ENCODE assay signal across 10 cellular contexts in the genomic region with DNA sequence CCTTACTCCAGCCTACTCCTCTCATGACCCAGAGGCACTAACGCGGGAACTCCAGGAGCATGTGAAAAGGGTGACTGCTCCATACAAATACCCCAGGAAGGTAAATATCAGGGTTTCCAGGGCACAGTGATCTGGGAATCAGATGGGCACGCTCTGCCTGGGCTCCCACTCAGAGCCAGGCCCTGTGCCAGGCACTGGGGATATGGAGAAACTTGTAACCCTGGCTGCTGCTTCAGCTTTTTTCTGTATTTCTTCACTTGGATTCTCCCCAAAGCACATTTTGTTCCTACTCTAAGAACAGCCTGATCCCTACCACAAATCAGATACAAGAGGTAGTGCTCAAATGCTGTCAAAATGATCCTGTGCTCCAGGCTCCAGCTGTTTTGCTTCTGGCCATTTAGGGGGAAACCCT. TPM values are rescaled to one million over a fixed set of nuclear protein-coding genes. Genes with fewer than 3 reads are reported as not detected.
DNase-seq lines count a peak whose midpoint lies in the region; ATAC-seq and TF ChIP-seq lines count a peak whose summit lies in the region.
"Not testable (repeated sequence)": the region's sequence is repeated elsewhere in the genome, so short reads cannot be mapped to it uniquely, and the experiment has no call there.
"Had no signal": no experiment of that assay in that cellular context is flagged by ENCODE, and none has a peak within 500 bp of the region (broad histone marks: within the 10 kb centered on the region; RNA-seq: fewer than 3 reads in every experiment).

No MANE protein-coding gene starts in this region.

- not testable (repeated sequence) for H3K36me3 Mint-ChIP-seq in nephron (ENCODE audit: low read depth)

- TF ChIP-seq EP300 in esophagus muscularis mucosa (IDR thresholded peaks at IDR 0.05), result peak; percentile 42

- not testable (repeated sequence) for H3K27me3 Mint-ChIP-seq in nephron (ENCODE audit: low read depth)

- peak overlapping the region; percentile 94 to 99 (median 95) for H3K27ac Mint-ChIP-seq in nephron

- H3K4me3 Mint-ChIP-seq in nephron, result peak overlapping the region in 1 of 3 experiments; percentile 19

- peaks cover 27% of the 10 kb centered on the region for H3K4me1 Mint-ChIP-seq in nephron

- not testable (repeated sequence) for H3K4me1 ChIP-seq in ascending aorta, left lung, thyroid gland
- H3K4me1 ChIP-seq in esophagus muscularis mucosa (peaks cover 0 to 33% (median 13%) of the 10 kb centered on the region in 4 donors), heart right ventricle (peaks cover 0 to 11% (median 0%) of the 10 kb centered on the region in 9 donors)

- ATAC-seq in heart right ventricle (peak; percentile 47 to 91 (median 77)), left lung (peak; percentile 67), sciatic nerve (peak; percentile 79)

- not testable (repeated sequence) for H3K4me3 ChIP-seq in ascending aorta; esophagus muscularis mucosa; heart right ventricle; left lung; thyroid gland (replicated peaks in 1 of 3)

- intact Hi-C loops in ascending aorta (cut with DNase I); esophagus muscularis mucosa (cut with DNase I); left lung (cut with DNase I); sciatic nerve (cut with DNase I); thyroid gland (cut with DNase I): not testable (repeated sequence)
- intact Hi-C loops in heart right ventricle (cut with DNase I), result loop anchor here in 1 of 10 donors (10.0 kb wide), 1 partner anchor 145 kb away; no protein-coding TSS in a partner anchor

- not testable (repeated sequence) for H3K27me3 ChIP-seq in ascending aorta, esophagus muscularis mucosa, heart right ventricle, left lung, thyroid gland

- not testable (repeated sequence) for H3K36me3 ChIP-seq in ascending aorta, esophagus muscularis mucosa, heart right ventricle, left lung, thyroid gland

- H3K9me3 Mint-ChIP-seq in nephron, result not testable (repeated sequence)

- WGBS in esophagus muscularis mucosa, result 21% methylated on average over 3 of the region's 3 CpGs
- WGBS in heart right ventricle, 2 donors, result 30 to 36% methylated on average over 3 of the region's 3 CpGs
- WGBS in thyroid gland, 2 donors, result 39 to 64% methylated on average over 3 of the region's 3 CpGs

- not testable (repeated sequence) for H3K9me3 ChIP-seq in ascending aorta, esophagus muscularis mucosa, heart right ventricle, left lung, thyroid gland

- DNase-seq in ascending aorta (ENCODE audit: low spot score in 2 of 2) (peak; percentile 21 to 79), thyroid gland (peak; percentile 44 to 51)
- DNase-seq in esophagus muscularis mucosa (ENCODE audit: extremely low spot score); heart right ventricle; left lung; sciatic nerve (ENCODE audit: low spot score): not testable (repeated sequence)

- TF ChIP-seq CTCF in ascending aorta (IDR thresholded peaks at IDR 0.05); esophagus muscularis mucosa (IDR thresholded peaks at IDR 0.05); heart right ventricle (IDR thresholded peaks at IDR 0.05); left lung (IDR thresholded peaks at IDR 0.05); nephron (IDR thresholded peaks at IDR 0.05; ENCODE audit: unreplicated experiment in 3 of 3); thyroid gland (IDR thresholded peaks at IDR 0.05): not testable (repeated sequence)

- not testable (repeated sequence) for TF ChIP-seq POLR2A in esophagus muscularis mucosa (IDR thresholded peaks at IDR 0.05; ENCODE audit: low read depth); thyroid gland (IDR thresholded peaks at IDR 0.05)

- H3K27ac ChIP-seq in ascending aorta, result peak overlapping the region; percentile 63 to 64
- peak overlapping the region; percentile 68 to 77 (median 74) for H3K27ac ChIP-seq in esophagus muscularis mucosa (replicated peaks in 1 of 4)
- peak overlapping the region in 2 of 10 donors; percentile 22 to 30 for H3K27ac ChIP-seq in heart right ventricle
- not testable (repeated sequence) for H3K27ac ChIP-seq in left lung
- peak overlapping the region in 1 of 3 donors; percentile 80 for H3K27ac ChIP-seq in thyroid gland

RNA-seq across cellular contexts. Expression of a gene that starts 11.5 kb away (rescaled TPM):
- total RNA-seq in ascending aorta (not detected), esophagus muscularis mucosa (1 to 10 TPM in 1 of 4 donors, not detected in 3; 1.3 TPM), heart right ventricle (not detected), left lung (not detected), sciatic nerve (not detected), thyroid gland (under 1 TPM in 2 of 4 donors, not detected in 2; 0.20 to 0.56 TPM)
- polyA plus RNA-seq in heart right ventricle, result not detected
- total RNA-seq: Caco-2; CD4-positive, CD25-positive, alpha-beta regulatory T cell; PC-9 had no signal
- polyA plus RNA-seq: CD4-positive, CD25-positive, alpha-beta regulatory T cell had no signal

RNA-seq across cellular contexts. Expression of a gene that starts 30.5 kb away (rescaled TPM):
- total RNA-seq in ascending aorta, result not detected
- total RNA-seq in esophagus muscularis mucosa, result 1 to 10 TPM; 1.6 to 6.1 (median 3.7) TPM
- total RNA-seq in heart right ventricle, result 10 to 100 TPM in 2 of 10 donors, 1 to 10 TPM in 4, under 1 TPM in 4; 0.57 to 16.5 (median 1.5) TPM
- polyA plus RNA-seq in heart right ventricle, result 1 to 10 TPM in 1 of 2 donors, under 1 TPM in 1; 0.32 to 1.7 TPM
- 1 to 10 TPM in 1 of 2 donors, under 1 TPM in 1; 0.96 to 3.1 TPM for total RNA-seq in left lung
- 15.6 TPM for total RNA-seq in sciatic nerve
- total RNA-seq in thyroid gland, result 1 to 10 TPM; 5.6 to 9.6 (median 8.0) TPM
- total RNA-seq: Caco-2; CD4-positive, CD25-positive, alpha-beta regulatory T cell; PC-9 had no signal
- polyA plus RNA-seq: CD4-positive, CD25-positive, alpha-beta regulatory T cell had no signal

RNA-seq across cellular contexts. Expression of a gene that starts 35.3 kb away (rescaled TPM):
- total RNA-seq in ascending aorta (not detected), esophagus muscularis mucosa (not detected), heart right ventricle (not detected), left lung (not detected), sciatic nerve (not detected), thyroid gland (not detected)
- not detected for polyA plus RNA-seq in heart right ventricle
- total RNA-seq: Caco-2; CD4-positive, CD25-positive, alpha-beta regulatory T cell; PC-9 had no signal
- polyA plus RNA-seq: CD4-positive, CD25-positive, alpha-beta regulatory T cell had no signal
